In the genomic region with DNA sequence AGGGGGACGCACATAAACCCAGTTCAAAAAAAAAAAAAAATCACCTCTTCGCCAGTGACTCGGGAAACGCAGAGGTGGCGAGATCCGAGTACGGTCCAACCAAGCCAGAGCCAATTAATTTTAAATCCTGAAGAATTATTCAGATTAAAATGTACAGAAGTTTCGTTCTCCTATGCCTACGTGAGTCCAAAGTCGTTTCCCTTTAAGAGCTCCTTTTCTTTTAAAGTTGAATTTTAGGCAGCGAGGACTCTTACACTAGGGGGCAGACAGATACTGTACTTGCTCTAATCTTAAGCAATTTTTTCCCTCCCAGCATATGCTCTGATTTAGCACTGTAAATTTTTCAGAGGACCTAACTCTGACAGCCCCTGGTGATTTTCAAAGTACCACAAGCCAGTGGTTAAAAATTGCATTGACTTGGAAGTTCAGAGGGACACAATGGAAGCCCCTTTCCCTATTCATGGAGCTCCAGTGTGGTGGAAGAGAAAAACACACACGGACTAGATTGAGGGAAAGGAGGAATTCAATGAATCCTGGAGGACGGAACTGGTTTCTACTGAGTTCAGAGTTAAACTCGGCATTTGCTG, we compare ENCODE assay signal across 9 cellular contexts. TPM values are rescaled to one million over a fixed set of nuclear protein-coding genes. Genes with fewer than 3 reads are reported as not detected.
A peak's percentile ranks its signal among the peaks of the same experiment; 100 is the strongest.
DNase-seq lines count a peak whose midpoint lies in the region; ATAC-seq and TF ChIP-seq lines count a peak whose summit lies in the region.
"Had no signal": no experiment of that assay in that cellular context is flagged by ENCODE, and none has a peak within 500 bp of the region (broad histone marks: within the 10 kb centered on the region; RNA-seq: fewer than 3 reads in every experiment).

No MANE protein-coding gene starts in this region.

- H3K4me1 Mint-ChIP-seq in activated CD8-positive, alpha-beta memory T cell treated with anti-CD3 and anti-CD28 coated beads, Interleukin-2, amount 10 ng/mL, durations not matched to agents 7 days and 5 days: peaks cover 6% of the 10 kb centered on the region
- H3K4me1 Mint-ChIP-seq in osteocyte (ENCODE audit: unreplicated experiment): peaks cover 43% of the 10 kb centered on the region
- peaks cover 9% of the 10 kb centered on the region for H3K4me1 Mint-ChIP-seq in T-helper 17 cell
- peaks cover 13% of the 10 kb centered on the region for H3K4me1 Mint-ChIP-seq in activated T-helper 1 cell treated with anti-CD3 and anti-CD28 coated beads, Interleukin-12 subunit alpha, Interleukin-12 subunit beta, Interleukin-2, Interleukin-4 antibody, amounts not matched to agents 30 ng/mL and 10 ng/mL and 1 ng/mL, durations not matched to agents 14 hours and 24 hours and 36 hours (ENCODE audit: low read depth)

- DNase-seq in activated CD8-positive, alpha-beta memory T cell treated with anti-CD3 and anti-CD28 coated beads, Interleukin-2, amount 10 ng/mL, durations not matched to agents 7 days and 5 days: no peak
- no peak for DNase-seq in activated CD8-positive, alpha-beta memory T cell treated with anti-CD3 and anti-CD28 coated beads, Interleukin-2, amount 50 U/mL, for 48 hours
- peak; percentile 65 for DNase-seq in SK-N-SH
- DNase-seq in fibroblast of the aortic adventitia (ENCODE audit: low read depth): peak; percentile 96
- DNase-seq in osteocyte (ENCODE audit: extremely low spot score, unreplicated experiment): no peak
- no peak for DNase-seq in T-helper 17 cell
- no peak for DNase-seq in activated T-helper 1 cell treated with anti-CD3 and anti-CD28 coated beads, Interleukin-12 subunit alpha, Interleukin-12 subunit beta, Interleukin-2, Interleukin-4 antibody, amounts not matched to agents 30 ng/mL and 10 ng/mL and 1 ng/mL, durations not matched to agents 14 hours and 24 hours and 36 hours (ENCODE audit: low spot score)
- DNase-seq: naive B cell had no signal

- no peak overlapping the region for H3K4me3 Mint-ChIP-seq in activated CD8-positive, alpha-beta memory T cell treated with anti-CD3 and anti-CD28 coated beads, Interleukin-2, amount 10 ng/mL, durations not matched to agents 7 days and 5 days
- H3K4me3 Mint-ChIP-seq in osteocyte (ENCODE audit: unreplicated experiment): peak overlapping the region; percentile 98
- no peak overlapping the region for H3K4me3 Mint-ChIP-seq in T-helper 17 cell
- no peak overlapping the region for H3K4me3 Mint-ChIP-seq in activated T-helper 1 cell treated with anti-CD3 and anti-CD28 coated beads, Interleukin-12 subunit alpha, Interleukin-12 subunit beta, Interleukin-2, Interleukin-4 antibody, amounts not matched to agents 30 ng/mL and 10 ng/mL and 1 ng/mL, durations not matched to agents 14 hours and 24 hours and 36 hours

- H3K79me2 ChIP-seq in Loucy (ENCODE audit: insufficient read depth, low read length): no peaks in the 10 kb centered on the region
- H3K79me2 ChIP-seq in SK-N-SH (ENCODE audit: insufficient read depth): 0 out of 2 replicates have a peak, but pooled peaks cover 1% of the 10 kb centered on the region

- peak overlapping the region; percentile 51 for H3K9ac ChIP-seq in Loucy (ENCODE audit: low read depth, low read length, poor library complexity, severe bottlenecking)
- no peak overlapping the region for H3K9ac ChIP-seq in SK-N-SH

- intact Hi-C loops in activated T-helper 1 cell treated with anti-CD3 and anti-CD28 coated beads, Interleukin-12 subunit alpha, Interleukin-12 subunit beta, Interleukin-2, Interleukin-4 antibody, amounts not matched to agents 30 ng/mL and 10 ng/mL and 1 ng/mL, durations not matched to agents 14 hours and 24 hours and 36 hours (cut with micrococcal nuclease): loop anchor here (2.0 to 10.0 kb wide), 6 partner anchors 16 to 1418 kb away; no protein-coding TSS in a partner anchor

- CTCF ChIA-PET in activated CD8-positive, alpha-beta memory T cell treated with anti-CD3 and anti-CD28 coated beads, Interleukin-2, amount 10 ng/mL, durations not matched to agents 7 days and 5 days (lab: Charles Lee): interaction anchor here (1.5 to 1.6 kb wide), 2 partner anchors 16 to 29 kb away, joined by 4 to 7 read pairs; no protein-coding TSS in a partner anchor
- CTCF ChIA-PET in SK-N-SH (lab: Yijun Ruan, JAX): interaction anchor here (0.6 to 4.7 kb wide), 37 partner anchors 9 to 1657 kb away, joined by 3 to 42 read pairs (median 5); no protein-coding TSS in a partner anchor

- peaks cover 85% of the 10 kb centered on the region for H3K27me3 Mint-ChIP-seq in activated CD8-positive, alpha-beta memory T cell treated with anti-CD3 and anti-CD28 coated beads, Interleukin-2, amount 10 ng/mL, durations not matched to agents 7 days and 5 days
- H3K27me3 Mint-ChIP-seq in osteocyte (ENCODE audit: unreplicated experiment) (no peaks in the 10 kb centered on the region), T-helper 17 cell (peaks cover 68% of the 10 kb centered on the region)
- peaks cover 84% of the 10 kb centered on the region for H3K27me3 Mint-ChIP-seq in activated T-helper 1 cell treated with anti-CD3 and anti-CD28 coated beads, Interleukin-12 subunit alpha, Interleukin-12 subunit beta, Interleukin-2, Interleukin-4 antibody, amounts not matched to agents 30 ng/mL and 10 ng/mL and 1 ng/mL, durations not matched to agents 14 hours and 24 hours and 36 hours (ENCODE audit: insufficient read depth)

- H3K27me3 ChIP-seq in Loucy (ENCODE audit: insufficient read depth, low read length, poor library complexity, severe bottlenecking) (no peaks in the 10 kb centered on the region), SK-N-SH (ENCODE audit: insufficient read depth) (peaks cover 65% of the 10 kb centered on the region)

- H3K36me3 Mint-ChIP-seq in activated CD8-positive, alpha-beta memory T cell treated with anti-CD3 and anti-CD28 coated beads, Interleukin-2, amount 10 ng/mL, durations not matched to agents 7 days and 5 days: peaks cover 4% of the 10 kb centered on the region
- H3K36me3 Mint-ChIP-seq in osteocyte (ENCODE audit: unreplicated experiment): peaks cover 10% of the 10 kb centered on the region
- peaks cover 10% of the 10 kb centered on the region for H3K36me3 Mint-ChIP-seq in T-helper 17 cell (ENCODE audit: low read depth)
- H3K36me3 Mint-ChIP-seq in activated T-helper 1 cell treated with anti-CD3 and anti-CD28 coated beads, Interleukin-12 subunit alpha, Interleukin-12 subunit beta, Interleukin-2, Interleukin-4 antibody, amounts not matched to agents 30 ng/mL and 10 ng/mL and 1 ng/mL, durations not matched to agents 14 hours and 24 hours and 36 hours (ENCODE audit: low read depth): peaks cover 2% of the 10 kb centered on the region

- H3K4me2 ChIP-seq in Loucy (ENCODE audit: low read depth, low read length, poor library complexity, severe bottlenecking): peak overlapping the region; percentile 48
- peak overlapping the region; percentile 93 for H3K4me2 ChIP-seq in SK-N-SH

- H3K9me2 ChIP-seq in Loucy (replicated peaks; ENCODE audit: low read depth, low read length): no peaks in the 10 kb centered on the region
- H3K9me2 ChIP-seq in SK-N-SH: no peaks in the 10 kb centered on the region

- H3K4me3 ChIP-seq in Loucy (ENCODE audit: low read length, poor library complexity, severe bottlenecking): peak overlapping the region; percentile 52
- H3K4me3 ChIP-seq in SK-N-SH (ENCODE audit: low read depth in 2 of 2, low read length in 1 of 2): peak overlapping the region; percentile 37 to 58
- H3K4me3 ChIP-seq in fibroblast of the aortic adventitia (ENCODE audit: low read depth, low read length): peak overlapping the region; percentile 88

- POLR2A ChIA-PET in SK-N-SH (lab: Yijun Ruan, JAX): no interaction called here

- 0 out of 2 replicates have a peak, but pooled peaks cover 4% of the 10 kb centered on the region for H3F3A ChIP-seq in Loucy (ENCODE audit: low read depth)
- peaks cover 4% of the 10 kb centered on the region for H3F3A ChIP-seq in SK-N-SH (replicated peaks; ENCODE audit: insufficient read depth)

- TF ChIP-seq CTCF in Loucy (conservative IDR thresholded peaks at IDR 0.05; ENCODE audit: low read length) (peak; percentile 68), SK-N-SH (IDR thresholded peaks at IDR 0.05) (peak; percentile 88), fibroblast of the aortic adventitia (IDR thresholded peaks at IDR 0.05; ENCODE audit: insufficient read depth, low read length) (peak; percentile 83), osteocyte (IDR thresholded peaks at IDR 0.05) (peak; percentile 81)

- no peaks in the 10 kb centered on the region for H3K9me3 Mint-ChIP-seq in activated CD8-positive, alpha-beta memory T cell treated with anti-CD3 and anti-CD28 coated beads, Interleukin-2, amount 10 ng/mL, durations not matched to agents 7 days and 5 days (ENCODE audit: low read depth)
- no peaks in the 10 kb centered on the region for H3K9me3 Mint-ChIP-seq in osteocyte (ENCODE audit: unreplicated experiment)
- no peaks in the 10 kb centered on the region for H3K9me3 Mint-ChIP-seq in activated T-helper 1 cell treated with anti-CD3 and anti-CD28 coated beads, Interleukin-12 subunit alpha, Interleukin-12 subunit beta, Interleukin-2, Interleukin-4 antibody, amounts not matched to agents 30 ng/mL and 10 ng/mL and 1 ng/mL, durations not matched to agents 14 hours and 24 hours and 36 hours

- no peaks in the 10 kb centered on the region for H3K36me3 ChIP-seq in Loucy (ENCODE audit: insufficient read depth, low read length)
- no peaks in the 10 kb centered on the region for H3K36me3 ChIP-seq in SK-N-SH (replicated peaks in 1 of 2; ENCODE audit: control insufficient read depth in 1 of 2, insufficient read depth in 2 of 2, low read length in 1 of 2)

- peak overlapping the region; percentile 36 for H3K27ac Mint-ChIP-seq in activated CD8-positive, alpha-beta memory T cell treated with anti-CD3 and anti-CD28 coated beads, Interleukin-2, amount 10 ng/mL, durations not matched to agents 7 days and 5 days
- H3K27ac Mint-ChIP-seq in osteocyte (ENCODE audit: unreplicated experiment) (peak overlapping the region; percentile 99), T-helper 17 cell (no peak overlapping the region)
- no peak overlapping the region for H3K27ac Mint-ChIP-seq in activated T-helper 1 cell treated with anti-CD3 and anti-CD28 coated beads, Interleukin-12 subunit alpha, Interleukin-12 subunit beta, Interleukin-2, Interleukin-4 antibody, amounts not matched to agents 30 ng/mL and 10 ng/mL and 1 ng/mL, durations not matched to agents 14 hours and 24 hours and 36 hours
- H3K27ac Mint-ChIP-seq: naive B cell had no signal

- no peaks in the 10 kb centered on the region for H4K20me1 ChIP-seq in Loucy (ENCODE audit: insufficient read depth, low read length, poor library complexity, severe bottlenecking)
- no peaks in the 10 kb centered on the region for H4K20me1 ChIP-seq in SK-N-SH (ENCODE audit: insufficient read depth)

- H2AFZ ChIP-seq in Loucy (ENCODE audit: low read length) (no peak overlapping the region), SK-N-SH (ENCODE audit: low read depth) (peak overlapping the region; percentile 74; the same call in 1 of the 2 replicates)

- H3K27ac ChIP-seq in SK-N-SH (ENCODE audit: low read depth in 2 of 2, low read length in 1 of 2): no peak overlapping the region

- TF ChIP-seq EP300 in SK-N-SH (IDR thresholded peaks at IDR 0.05; ENCODE audit: borderline replicate concordance in 1 of 2, low read depth in 1 of 2, low read length in 1 of 2): no peak

- H3K4me1 ChIP-seq in Loucy (ENCODE audit: insufficient read depth, low read length, poor library complexity, severe bottlenecking): peaks cover 9% of the 10 kb centered on the region
- H3K4me1 ChIP-seq in SK-N-SH (ENCODE audit: control insufficient read depth in 1 of 2, insufficient read depth in 2 of 2, low read depth in 1 of 2, low read length in 1 of 2): peaks cover 0 to 3% of the 10 kb centered on the region in 2 experiments; a peak in 1 of 4 replicates

- no peaks in the 10 kb centered on the region for H3K9me3 ChIP-seq in Loucy (ENCODE audit: insufficient read depth, low read depth, low read length)
- H3K9me3 ChIP-seq in SK-N-SH: no peaks in the 10 kb centered on the region
- no peaks in the 10 kb centered on the region for H3K9me3 ChIP-seq in T-helper 17 cell (ENCODE audit: control insufficient read depth, low read length, poor library complexity, severe bottlenecking)

- 1% methylated on average over 14 of the region's 14 CpGs for WGBS in SK-N-SH (ENCODE audit: low lambda C conversion rate)

- ATAC-seq in activated CD8-positive, alpha-beta memory T cell treated with anti-CD3 and anti-CD28 coated beads, Interleukin-2, amount 10 ng/mL, durations not matched to agents 7 days and 5 days: no peak
- no peak for ATAC-seq in T-helper 17 cell

- peak; percentile 80 for TF ChIP-seq RAD21 in SK-N-SH (IDR thresholded peaks at IDR 0.05; ENCODE audit: low read length)

RNA-seq across cellular contexts. Expression of a gene that starts 3.3 kb away (rescaled TPM):
- total RNA-seq in activated CD8-positive, alpha-beta memory T cell treated with anti-CD3 and anti-CD28 coated beads, Interleukin-2, amount 10 ng/mL, durations not matched to agents 7 days and 5 days: not detected
- 2.8 and 3.9 TPM in 2 replicates for polyA plus RNA-seq in SK-N-SH (2012; rRNA removed)
- polyA plus RNA-seq in SK-N-SH (2012; cell fraction: cytosol; rRNA removed): 2.8 and 3.7 TPM in 2 replicates
- 3.8 and 5.0 TPM in 2 replicates for polyA plus RNA-seq in SK-N-SH (2012; cell fraction: nucleus; rRNA removed)
- 15.5 and 20.2 TPM in 2 replicates for total RNA-seq in fibroblast of the aortic adventitia (ENCODE audit: low replicate concordance)
- 286 and 292 TPM in 2 replicates for total RNA-seq in osteocyte
- total RNA-seq in T-helper 17 cell: not detected
- not detected in 2 replicates for total RNA-seq in activated T-helper 1 cell treated with anti-CD3 and anti-CD28 coated beads, Interleukin-12 subunit alpha, Interleukin-12 subunit beta, Interleukin-2, Interleukin-4 antibody, amounts not matched to agents 30 ng/mL and 10 ng/mL and 1 ng/mL, durations not matched to agents 14 hours and 24 hours and 36 hours

Comparison
In these comparisons a context has a peak if more than half of its experiments do, and no peak if none do; other contexts are left out.
1. DNase-seq: peak in SK-N-SH (single experiment) and fibroblast of the aortic adventitia (single experiment); none in activated CD8-positive, alpha-beta memory T cell treated with anti-CD3 and anti-CD28 coated beads, Interleukin-2, amount 10 ng/mL, durations not matched to agents 7 days and 5 days (single experiment), activated CD8-positive, alpha-beta memory T cell treated with anti-CD3 and anti-CD28 coated beads, Interleukin-2, amount 50 U/mL, for 48 hours (single experiment), osteocyte (single experiment), T-helper 17 cell (0 of 3) and activated T-helper 1 cell treated with anti-CD3 and anti-CD28 coated beads, Interleukin-12 subunit alpha, Interleukin-12 subunit beta, Interleukin-2, Interleukin-4 antibody, amounts not matched to agents 30 ng/mL and 10 ng/mL and 1 ng/mL, durations not matched to agents 14 hours and 24 hours and 36 hours (single experiment).
2. H3K27ac Mint-ChIP-seq: peak in activated CD8-positive, alpha-beta memory T cell treated with anti-CD3 and anti-CD28 coated beads, Interleukin-2, amount 10 ng/mL, durations not matched to agents 7 days and 5 days (single experiment) and osteocyte (single experiment); none in T-helper 17 cell (single experiment) and activated T-helper 1 cell treated with anti-CD3 and anti-CD28 coated beads, Interleukin-12 subunit alpha, Interleukin-12 subunit beta, Interleukin-2, Interleukin-4 antibody, amounts not matched to agents 30 ng/mL and 10 ng/mL and 1 ng/mL, durations not matched to agents 14 hours and 24 hours and 36 hours (single experiment).
3. RNA of a gene that starts 3.3 kb away (total RNA-seq): 286 to 292 TPM in osteocyte and 15.5 to 20.2 TPM in fibroblast of the aortic adventitia; not detected in activated CD8-positive, alpha-beta memory T cell treated with anti-CD3 and anti-CD28 coated beads, Interleukin-2, amount 10 ng/mL, durations not matched to agents 7 days and 5 days, not detected in T-helper 17 cell and not detected in activated T-helper 1 cell treated with anti-CD3 and anti-CD28 coated beads, Interleukin-12 subunit alpha, Interleukin-12 subunit beta, Interleukin-2, Interleukin-4 antibody, amounts not matched to agents 30 ng/mL and 10 ng/mL and 1 ng/mL, durations not matched to agents 14 hours and 24 hours and 36 hours; every median in the first group is over 10 times any median in the second.
4. Peak in every context shown above with its lines, with median percentiles within 50 percentile points of each other: H3K4me3 ChIP-seq and CTCF ChIP-seq.